1 cellular context compared by ENCODE assay signal in the genomic region with DNA sequence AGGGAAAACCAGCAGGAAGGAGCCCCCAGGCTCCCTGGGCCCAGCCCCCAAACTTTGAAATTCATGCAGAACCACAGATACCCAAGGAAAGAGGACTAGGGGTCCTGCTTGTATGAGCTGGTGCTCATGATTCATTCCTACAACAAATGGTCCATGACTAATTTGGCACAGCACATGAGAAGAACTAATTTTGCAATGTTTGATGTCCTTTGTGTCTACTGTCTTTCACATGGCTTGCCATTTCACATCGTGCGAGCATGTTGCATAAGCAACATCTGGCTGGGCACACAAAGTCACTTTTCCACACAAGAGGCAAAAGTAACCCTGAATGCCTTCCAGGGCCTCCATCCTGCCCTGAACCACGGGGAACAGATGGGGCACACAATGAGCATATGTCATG.
TF ChIP-seq lines count a peak whose summit lies in the region.

No MANE protein-coding gene starts in this region.

TF ChIP-seq in IMR-90, 13 proteins besides CTCF, POLR2A, EP300 and RAD21 (continued from another document):
- peak; percentile 44; the same call in 1 of the 2 replicates for TF ChIP-seq FOS (IDR thresholded peaks at IDR 0.05; ENCODE audit: low read depth, low read length)
- TF ChIP-seq USF2 (IDR thresholded peaks at IDR 0.05; ENCODE audit: low read depth, low read length), result no peak
TF ChIP-seq in IMR-90: peak in this region for 2.
